Comparison of ENCODE assay signal across 20 cellular contexts in genomic region chr12:62930546-62931425, GRCh38. TPM values are rescaled to one million over a fixed set of nuclear protein-coding genes. Genes with fewer than 3 reads are reported as not detected.
DNase-seq lines count a peak whose midpoint lies in the region; ATAC-seq and TF ChIP-seq lines count a peak whose summit lies in the region.
"Had no signal": no experiment of that assay in that cellular context is flagged by ENCODE, and none has a peak within 500 bp of the region (broad histone marks: within the 10 kb centered on the region; RNA-seq: fewer than 3 reads in every experiment).

No MANE protein-coding gene starts in this region.

- H3K4me1 Mint-ChIP-seq in Calu3 (ENCODE audit: low read depth, unreplicated experiment) (peaks cover 50% of the 10 kb centered on the region), nephron (peaks cover 11% of the 10 kb centered on the region)
- peaks cover 12% of the 10 kb centered on the region for H3K4me1 Mint-ChIP-seq in activated naive CD8-positive, alpha-beta T cell treated with anti-CD3 and anti-CD28 coated beads for 36 hours

- H3K36me3 ChIP-seq in HUES64 (ENCODE audit: insufficient read depth, low read length), result no peaks in the 10 kb centered on the region
- H3K36me3 ChIP-seq: esophagus muscularis mucosa, heart left ventricle, uterus had no signal

- peaks cover 10% of the 10 kb centered on the region; the same call in 1 of the 2 replicates for H3K27me3 ChIP-seq in HUES64 (ENCODE audit: insufficient read depth, low read length)
- H3K27me3 ChIP-seq: heart left ventricle, uterus had no signal

- H3K9ac ChIP-seq in HUES64 (ENCODE audit: low read depth, low read length), result no peak overlapping the region

- DNase-seq in Calu3, result no peak
- DNase-seq in caudate nucleus (lab: John Stamatoyannopoulos, UW), result no peak
- DNase-seq in activated naive CD8-positive, alpha-beta T cell treated with anti-CD3 and anti-CD28 coated beads for 36 hours, result no peak
- no peak for DNase-seq in DMS153 treated with DMSO at 0.1 percent for 48 hours (lab: John Stamatoyannopoulos, UW; ENCODE audit: unreplicated experiment)
- DNase-seq: activated CD4-positive, CD25-positive, alpha-beta regulatory T cell treated with anti-CD3 and anti-CD28 coated beads, Interleukin-2, amount 50 U/mL, for 72 hours; activated CD8-positive, alpha-beta memory T cell treated with anti-CD3 and anti-CD28 coated beads, Interleukin-2, amount 50 U/mL, for 4 hours; DMS153; heart left ventricle; left cardiac atrium; NCI-H2029 treated with DMSO at 0.1 percent for 48 hours; RPMI8226; T-cell; uterus had no signal

- no peaks in the 10 kb centered on the region for H3K27me3 Mint-ChIP-seq in Calu3 (ENCODE audit: unreplicated experiment)
- peaks cover 42% of the 10 kb centered on the region for H3K27me3 Mint-ChIP-seq in nephron (ENCODE audit: low read depth)
- H3K27me3 Mint-ChIP-seq in activated naive CD8-positive, alpha-beta T cell treated with anti-CD3 and anti-CD28 coated beads for 36 hours, result peaks cover 58% of the 10 kb centered on the region

- H3K27ac Mint-ChIP-seq in Calu3 (ENCODE audit: unreplicated experiment) (peak overlapping the region; percentile 52), nephron (peak overlapping the region in 1 of 3 experiments; percentile 8)
- H3K27ac Mint-ChIP-seq in activated naive CD8-positive, alpha-beta T cell treated with anti-CD3 and anti-CD28 coated beads for 36 hours, result no peak overlapping the region
- H3K27ac Mint-ChIP-seq: stimulated activated naive CD8-positive, alpha-beta T cell treated with anti-CD3 and anti-CD28 coated beads, Interleukin-15, Interleukin-2, amounts not matched to agents 100 ng/mL and 50 ng/mL, for 24 hours; T-cell had no signal

- ATAC-seq in SK-N-SH treated with all-trans-retinoic acid at 6 μM for 48 hours (no peak), HG03342 (IDR thresholded peaks at IDR 0.05; ENCODE audit: unreplicated experiment) (no peak)
- ATAC-seq: heart left ventricle, left cardiac atrium, T-cell had no signal

- H3K27ac ChIP-seq in HUES64 (ENCODE audit: low read depth, low read length) (peak overlapping the region; percentile 33; the same call in 1 of the 2 replicates), caudate nucleus (ENCODE audit: low read depth, low read length) (peak overlapping the region; percentile 26)
- H3K27ac ChIP-seq: coronary artery, esophagus muscularis mucosa, heart left ventricle, uterus had no signal

- H3K4me3 ChIP-seq in HUES64 (ENCODE audit: low read length), result no peak overlapping the region
- H3K4me3 ChIP-seq: coronary artery, esophagus muscularis mucosa, heart left ventricle, uterus had no signal

- peaks cover 27% of the 10 kb centered on the region for H3K36me3 Mint-ChIP-seq in Calu3 (ENCODE audit: insufficient read depth, unreplicated experiment)
- no peaks in the 10 kb centered on the region for H3K36me3 Mint-ChIP-seq in nephron (ENCODE audit: low read depth)
- no peaks in the 10 kb centered on the region for H3K36me3 Mint-ChIP-seq in activated naive CD8-positive, alpha-beta T cell treated with anti-CD3 and anti-CD28 coated beads for 36 hours
- H3K36me3 Mint-ChIP-seq: T-cell had no signal

- 56% methylated on average over 4 of the region's 5 CpGs for WGBS in HUES64

- H3K9me3 ChIP-seq in HUES64 (ENCODE audit: insufficient read depth, low read depth, low read length), result no peaks in the 10 kb centered on the region
- H3K9me3 ChIP-seq: esophagus muscularis mucosa, heart left ventricle, uterus had no signal

- H3K9me3 Mint-ChIP-seq in Calu3 (ENCODE audit: low read depth, unreplicated experiment), result no peaks in the 10 kb centered on the region
- no peaks in the 10 kb centered on the region for H3K9me3 Mint-ChIP-seq in nephron
- H3K9me3 Mint-ChIP-seq in activated naive CD8-positive, alpha-beta T cell treated with anti-CD3 and anti-CD28 coated beads for 36 hours, result no peaks in the 10 kb centered on the region
- H3K9me3 Mint-ChIP-seq: stimulated activated naive CD8-positive, alpha-beta T cell treated with anti-CD3 and anti-CD28 coated beads, Interleukin-15, Interleukin-2, amounts not matched to agents 100 ng/mL and 50 ng/mL, for 24 hours; T-cell had no signal

- CTCF ChIA-PET in Calu3 (lab: Charles Lee), result interaction anchor here (0.7 to 0.8 kb wide), 2 partner anchors 138 to 170 kb away, joined by 3 read pairs; no protein-coding TSS in a partner anchor

- BruUV-seq in Calu3 (replicated peaks; lab: Mats Ljungman, UMichigan), result no TSS peak

- no peak for TF ChIP-seq CTCF in Calu3 (IDR thresholded peaks at IDR 0.05; ENCODE audit: unreplicated experiment)
- TF ChIP-seq CTCF in nephron (IDR thresholded peaks at IDR 0.05; ENCODE audit: unreplicated experiment in 3 of 3), result no peak

- H3K4me1 ChIP-seq in HUES64 (ENCODE audit: insufficient read depth, low read length), result peaks cover 47% of the 10 kb centered on the region
- H3K4me1 ChIP-seq: uterus had no signal

- H3K4me3 Mint-ChIP-seq in Calu3 (ENCODE audit: low read depth, unreplicated experiment) (peak overlapping the region; percentile 24), nephron (peak overlapping the region in 2 of 3 experiments; percentile 37 to 50)
- no peak overlapping the region for H3K4me3 Mint-ChIP-seq in activated naive CD8-positive, alpha-beta T cell treated with anti-CD3 and anti-CD28 coated beads for 36 hours
- H3K4me3 Mint-ChIP-seq: stimulated activated naive CD8-positive, alpha-beta T cell treated with anti-CD3 and anti-CD28 coated beads, Interleukin-15, Interleukin-2, amounts not matched to agents 100 ng/mL and 50 ng/mL, for 24 hours; T-cell had no signal

- intact Hi-C loops in Calu3 (cut with micrococcal nuclease; ENCODE audit: unreplicated experiment), result loop anchor here (2.0 to 5.0 kb wide), 2 partner anchors 30 to 83 kb away; no protein-coding TSS in a partner anchor

TF ChIP-seq in SK-N-SH treated with all-trans-retinoic acid at 6 μM for 48 hours, 23 proteins besides CTCF, POLR2A, EP300 and RAD21:
- TF ChIP-seq ZFP30 (CRISPR knock-in tag; IDR thresholded peaks at IDR 0.05), result no peak

RNA-seq across cellular contexts. Expression of gene PPM1H, which starts 4.2 kb away (rescaled TPM):
- 36.7 and 39.1 TPM in 2 replicates for total RNA-seq in Calu3 (2022)
- polyA plus RNA-seq in HUES64 (2013, experiment 1 of 2), result 13.9 TPM
- polyA plus RNA-seq in HUES64 (2013, experiment 2 of 2), result 12.7 TPM
- total RNA-seq in activated naive CD8-positive, alpha-beta T cell treated with anti-CD3 and anti-CD28 coated beads for 36 hours, result under 1 TPM in 1 of 2 experiments, not detected in 1; 0.04 TPM

Comparison
In these comparisons a context has a peak if more than half of its experiments do, and no peak if none do; other contexts are left out.
1. RNA of gene PPM1H, which starts 4.2 kb away (total RNA-seq): 36.7 to 39.1 TPM in Calu3; 0.04 TPM in activated naive CD8-positive, alpha-beta T cell treated with anti-CD3 and anti-CD28 coated beads for 36 hours; every median in the first group is over 10 times any median in the second.